8 cellular contexts compared by ENCODE assay signal in genomic region chr3:11509175-11510000, GRCh38.
DNase-seq lines count a peak whose midpoint lies in the region; ATAC-seq and TF ChIP-seq lines count a peak whose summit lies in the region.

No MANE protein-coding gene starts in this region.

- H3K4me1 ChIP-seq in right lobe of liver, result peaks cover 0 to 7% (median 2%) of the 10 kb centered on the region in 4 donors
- H3K4me1 ChIP-seq in transverse colon, result peaks cover 26 to 42% (median 28%) of the 10 kb centered on the region in 4 donors

- no peaks in the 10 kb centered on the region for H3K9me3 ChIP-seq in right lobe of liver
- no peaks in the 10 kb centered on the region for H3K9me3 ChIP-seq in transverse colon

- peak; percentile 78 to 92 (median 86) for ATAC-seq in right lobe of liver
- ATAC-seq in activated CD4-positive, CD25-positive, alpha-beta regulatory T cell treated with anti-CD3 and anti-CD28 coated beads, Interleukin-2, amount 50 U/mL, for 24 hours, result no peak

- CTCF ChIA-PET in GM10248 (lab: Yijun Ruan, JAX), result no interaction called here

- 41% methylated on average over 9 of the region's 9 CpGs for WGBS in right lobe of liver (ENCODE audit: insufficient coverage, low coverage, low lambda C conversion rate, missing lambda C conversion rate)
- 15 to 38% methylated on average over 8 to 9 of the region's 9 CpGs for WGBS in transverse colon (ENCODE audit: low coverage in 1 of 2), 2 donors

- H3K36me3 ChIP-seq in right lobe of liver (no peaks in the 10 kb centered on the region), transverse colon (no peaks in the 10 kb centered on the region)

- H3K27ac ChIP-seq in right lobe of liver, result peak overlapping the region in 1 of 3 donors; percentile 35
- peak overlapping the region; percentile 63 to 80 (median 73) for H3K27ac ChIP-seq in transverse colon

- TF ChIP-seq CTCF in right lobe of liver (IDR thresholded peaks at IDR 0.05) (no peak), transverse colon (IDR thresholded peaks at IDR 0.05) (peak in 1 of 5 experiments; percentile 31), GM10248 (IDR thresholded peaks at IDR 0.05; ENCODE audit: control extremely low read depth, extremely low read depth, low read depth, missing control alignments) (no peak)

- POLR2A ChIA-PET in GM10248 (lab: Yijun Ruan, JAX), result no interaction called here

- H3K27me3 ChIP-seq in right lobe of liver (no peaks in the 10 kb centered on the region), transverse colon (no peaks in the 10 kb centered on the region)

- no peak for TF ChIP-seq EP300 in transverse colon (IDR thresholded peaks at IDR 0.05; ENCODE audit: low read depth)

- peak; percentile 65 for DNase-seq in D341Med (ENCODE audit: low spot score)
- peak; percentile 56 for DNase-seq in NCI-H2107 treated with DMSO at 0.1 percent for 48 hours (lab: John Stamatoyannopoulos, UW; ENCODE audit: unreplicated experiment)
- DNase-seq in cerebellar cortex (ENCODE audit: low spot score), result peak; percentile 75
- peak; percentile 48 to 68 (median 63) for DNase-seq in right lobe of liver
- DNase-seq in transverse colon, result peak; percentile 63
- no peak for DNase-seq in GM10248 (ENCODE audit: extremely low spot score)
- no peak for DNase-seq in cerebellar nuclear complex (lab: John Stamatoyannopoulos, UW)

- H3K4me3 ChIP-seq in right lobe of liver (no peak overlapping the region), transverse colon (no peak overlapping the region)

- no peak for TF ChIP-seq POLR2A in right lobe of liver (IDR thresholded peaks at IDR 0.05)
- TF ChIP-seq POLR2A in transverse colon (IDR thresholded peaks at IDR 0.05), result no peak

- intact Hi-C loops in right lobe of liver (cut with DNase I) (no loop called here), transverse colon (cut with DNase I; ENCODE audit: low total_unique reads) (no loop called here)

- in situ Hi-C loops in transverse colon (cut with MboI; ENCODE audit: low pct_ligation_motif_present in 1 of 4, low pct_unique_long_range_greater_than_20kb in 1 of 4, low sequenced_read_pairs in 3 of 4), result loop anchor here in 1 of 4 donors (25.0 kb wide), 1 partner anchor 122 kb away; no protein-coding TSS in a partner anchor

Comparison
In these comparisons a context has a peak if more than half of its experiments do, and no peak if none do; other contexts are left out.
1. DNase-seq: peak in D341Med (single experiment), NCI-H2107 treated with DMSO at 0.1 percent for 48 hours (single experiment), cerebellar cortex (single experiment), right lobe of liver (3 of 3) and transverse colon (single experiment); none in GM10248 (single experiment) and cerebellar nuclear complex (0 of 2).
2. ATAC-seq: peak in right lobe of liver (4 of 4); none in activated CD4-positive, CD25-positive, alpha-beta regulatory T cell treated with anti-CD3 and anti-CD28 coated beads, Interleukin-2, amount 50 U/mL, for 24 hours (0 of 2).